In the genomic region with DNA sequence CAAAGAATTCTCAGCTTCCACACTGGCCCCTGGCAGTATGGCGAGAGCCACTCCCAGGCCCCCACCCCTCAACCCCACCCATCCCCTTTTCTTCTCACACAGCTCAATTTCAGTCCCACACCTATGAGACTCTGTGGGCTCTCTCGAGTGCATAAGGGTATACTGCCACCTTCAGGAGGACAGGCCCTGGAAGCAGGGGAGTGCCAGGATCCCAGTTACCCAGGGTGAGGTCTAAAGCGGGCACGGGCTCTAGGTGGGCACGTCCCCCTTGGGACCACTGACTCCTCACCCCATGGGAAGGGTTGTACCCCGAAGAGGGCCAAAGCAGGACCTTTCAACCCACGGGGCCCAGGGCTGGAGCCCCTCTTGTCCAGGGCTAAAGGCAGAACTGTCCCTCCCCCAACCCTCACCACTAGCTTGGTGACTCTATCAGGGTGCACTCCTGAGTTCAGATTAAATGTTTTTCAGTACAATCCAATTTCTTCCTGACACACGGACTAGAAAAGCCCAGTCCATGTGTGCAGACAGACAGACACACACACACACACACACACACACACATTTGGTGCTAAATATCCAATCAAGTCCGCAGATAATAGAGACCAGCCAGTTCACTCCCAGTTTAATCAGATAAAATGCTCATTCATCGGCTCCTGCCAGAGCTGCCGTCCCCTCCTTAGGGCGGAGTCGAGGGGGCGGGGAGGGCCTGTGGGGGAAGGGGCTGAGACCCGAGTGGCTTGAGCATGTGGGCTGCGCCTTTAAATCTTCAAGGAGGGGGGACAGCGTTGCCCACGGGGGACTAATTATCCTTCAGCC, we compare ENCODE assay signal across 8 cellular contexts. TPM values are rescaled to one million over a fixed set of nuclear protein-coding genes. Genes with fewer than 3 reads are reported as not detected.
DNase-seq lines count a peak whose midpoint lies in the region; ATAC-seq and TF ChIP-seq lines count a peak whose summit lies in the region.

No MANE protein-coding gene starts in this region.

- H3K27me3 ChIP-seq in aorta (ENCODE audit: control insufficient read depth in 1 of 2, insufficient read depth in 2 of 2, low read length in 1 of 2): no peaks in the 10 kb centered on the region

- no peaks in the 10 kb centered on the region for H3K9me3 ChIP-seq in aorta (ENCODE audit: control insufficient read depth, low read length)

- no peaks in the 10 kb centered on the region for H3K36me3 ChIP-seq in aorta (ENCODE audit: control insufficient read depth in 1 of 2, insufficient read depth in 2 of 2, low read length in 1 of 2)

- POLR2A ChIA-PET in activated CD4-positive, alpha-beta T cell treated with anti-CD3 and anti-CD28 coated beads for 36 hours (lab: Charles Lee): no interaction called here

- H3K9me3 Mint-ChIP-seq in activated CD4-positive, alpha-beta T cell treated with anti-CD3 and anti-CD28 coated beads for 36 hours (ENCODE audit: low read depth): no peaks in the 10 kb centered on the region
- no peaks in the 10 kb centered on the region for H3K9me3 Mint-ChIP-seq in endothelial cell (ENCODE audit: unreplicated experiment)
- no peaks in the 10 kb centered on the region for H3K9me3 Mint-ChIP-seq in mesothelial cell of epicardium

- intact Hi-C loops in activated CD4-positive, alpha-beta T cell treated with anti-CD3 and anti-CD28 coated beads for 36 hours (cut with DNase I, micrococcal nuclease): loop anchor here in 1 of 2 experiments (1.0 to 10.0 kb wide), 2 partner anchors 181 to 253 kb away; no protein-coding TSS in a partner anchor
- intact Hi-C loops in aorta (cut with DNase I): loop anchor here (1.0 to 5.0 kb wide), 2 partner anchors 181 kb away; no protein-coding TSS in a partner anchor

- no peaks in the 10 kb centered on the region for H3K36me3 Mint-ChIP-seq in activated CD4-positive, alpha-beta T cell treated with anti-CD3 and anti-CD28 coated beads for 36 hours (ENCODE audit: low read depth)
- H3K36me3 Mint-ChIP-seq in endothelial cell (ENCODE audit: low read depth, unreplicated experiment) (no peaks in the 10 kb centered on the region), mesothelial cell of epicardium (no peaks in the 10 kb centered on the region)

- 15 to 17% methylated on average over 18 of the region's 18 CpGs for WGBS in aorta, 2 donors

- H3K4me3 ChIP-seq in aorta (ENCODE audit: low read length in 2 of 2): no peak overlapping the region

- H3K4me3 Mint-ChIP-seq in activated CD4-positive, alpha-beta T cell treated with anti-CD3 and anti-CD28 coated beads for 36 hours: no peak overlapping the region
- H3K4me3 Mint-ChIP-seq in endothelial cell (ENCODE audit: unreplicated experiment) (no peak overlapping the region), mesothelial cell of epicardium (no peak overlapping the region)

- TF ChIP-seq CTCF in endothelial cell (IDR thresholded peaks at IDR 0.05; ENCODE audit: unreplicated experiment) (peak; percentile 21), mesothelial cell of epicardium (IDR thresholded peaks at IDR 0.05; ENCODE audit: unreplicated experiment) (peak; percentile 34)

- no peaks in the 10 kb centered on the region for H3K4me1 ChIP-seq in aorta (ENCODE audit: control insufficient read depth in 1 of 2, insufficient read depth in 2 of 2, low read length in 2 of 2)

- CTCF ChIA-PET in activated CD4-positive, alpha-beta T cell treated with anti-CD3 and anti-CD28 coated beads for 36 hours (lab: Charles Lee): interaction anchor here (0.5 to 3.1 kb wide), 15 partner anchors 12 to 742 kb away, joined by 3 to 17 read pairs (median 3); no protein-coding TSS in a partner anchor

- H3K4me1 Mint-ChIP-seq in activated CD4-positive, alpha-beta T cell treated with anti-CD3 and anti-CD28 coated beads for 36 hours: no peaks in the 10 kb centered on the region
- H3K4me1 Mint-ChIP-seq in endothelial cell (ENCODE audit: unreplicated experiment) (peaks cover 23% of the 10 kb centered on the region), mesothelial cell of epicardium (peaks cover 59% of the 10 kb centered on the region)

- peaks cover 12% of the 10 kb centered on the region for H3K27me3 Mint-ChIP-seq in activated CD4-positive, alpha-beta T cell treated with anti-CD3 and anti-CD28 coated beads for 36 hours
- peaks cover 9% of the 10 kb centered on the region for H3K27me3 Mint-ChIP-seq in endothelial cell (ENCODE audit: unreplicated experiment)
- peaks cover 28% of the 10 kb centered on the region for H3K27me3 Mint-ChIP-seq in mesothelial cell of epicardium (ENCODE audit: low read depth)

- no peak overlapping the region for H3K27ac Mint-ChIP-seq in activated CD4-positive, alpha-beta T cell treated with anti-CD3 and anti-CD28 coated beads for 36 hours
- H3K27ac Mint-ChIP-seq in endothelial cell (ENCODE audit: unreplicated experiment) (no peak overlapping the region), mesothelial cell of epicardium (no peak overlapping the region)

- no peak overlapping the region for H3K27ac ChIP-seq in aorta (ENCODE audit: low read depth in 1 of 2, low read length in 2 of 2)

- peak; percentile 62 for DNase-seq in activated CD4-positive, alpha-beta T cell treated with anti-CD3 and anti-CD28 coated beads for 36 hours
- DNase-seq in activated CD4-positive, alpha-beta T cell treated with anti-CD3 and anti-CD28 coated beads for 4 hours: no peak
- DNase-seq in NAMALWA (ENCODE audit: low spot score) (peak; percentile 74), endothelial cell (ENCODE audit: low spot score) (peak; percentile 64), mesothelial cell of epicardium (ENCODE audit: low spot score in 2 of 2, unreplicated experiment in 2 of 2) (peak in 1 of 2 experiments; percentile 62), aorta (peak in 1 of 2 donors; percentile 68)

- peak; percentile 81 for ATAC-seq in activated CD4-positive, alpha-beta T cell treated with anti-CD3 and anti-CD28 coated beads for 36 hours
- ATAC-seq in SK-N-SH treated with all-trans-retinoic acid at 6 μM for 48 hours (peak; percentile 95), aorta (ENCODE audit: low FRiP score) (peak; percentile 71), HG03571 (IDR thresholded peaks at IDR 0.05; ENCODE audit: unreplicated experiment) (no peak)

TF ChIP-seq in SK-N-SH treated with all-trans-retinoic acid at 6 μM for 48 hours, 23 proteins besides CTCF, POLR2A, EP300 and RAD21:
- no peak for TF ChIP-seq BACH2 (CRISPR knock-in tag; IDR thresholded peaks at IDR 0.05; ENCODE audit: borderline replicate concordance)
TF ChIP-seq in SK-N-SH treated with all-trans-retinoic acid at 6 μM for 48 hours: peak in this region for 0.

RNA-seq across cellular contexts. Expression of a gene that starts 59.4 kb away (rescaled TPM):
- not detected for total RNA-seq in activated CD4-positive, alpha-beta T cell treated with anti-CD3 and anti-CD28 coated beads for 36 hours
- total RNA-seq in endothelial cell (ENCODE audit: unreplicated experiment): 0.82 TPM
- total RNA-seq in mesothelial cell of epicardium: 5.2 to 7.0 TPM (median 5.3 TPM) in 3 replicates
- total RNA-seq in aorta: 1 to 10 TPM; 1.3 to 1.5 TPM
- polyA plus RNA-seq in aorta: under 1 TPM in 1 of 2 donors, not detected in 1; 0.10 TPM

Comparison
In these comparisons a context has a peak if more than half of its experiments do, and no peak if none do; other contexts are left out.
1. DNase-seq: peak in activated CD4-positive, alpha-beta T cell treated with anti-CD3 and anti-CD28 coated beads for 36 hours (single experiment), NAMALWA (single experiment) and endothelial cell (single experiment); none in activated CD4-positive, alpha-beta T cell treated with anti-CD3 and anti-CD28 coated beads for 4 hours (0 of 2).